ENCODE assay signal across 24 cellular contexts in genomic region chr1:170539154-170539553, GRCh38. TPM values are rescaled to one million over a fixed set of nuclear protein-coding genes. Genes with fewer than 3 reads are reported as not detected.
DNase-seq lines count a peak whose midpoint lies in the region; ATAC-seq, FAIRE-seq and TF ChIP-seq lines count a peak whose summit lies in the region.
"Had no signal": no experiment of that assay in that cellular context is flagged by ENCODE, and none has a peak within 500 bp of the region (broad histone marks: within the 10 kb centered on the region; RNA-seq: fewer than 3 reads in every experiment).

No MANE protein-coding gene starts in this region.

- H3K4me3 ChIP-seq in osteoblast (ENCODE audit: insufficient read depth, low read length) (no peak overlapping the region), brain microvascular endothelial cell (ENCODE audit: low read depth, low read length) (no peak overlapping the region)
- H3K4me3 ChIP-seq: MG63, SK-N-MC had no signal

- H3K27me3 ChIP-seq in osteoblast (ENCODE audit: insufficient read depth, low read length) (no peaks in the 10 kb centered on the region), brain microvascular endothelial cell (replicated peaks) (no peaks in the 10 kb centered on the region)
- H3K27me3 ChIP-seq: MG63 had no signal

- H3K4me2 ChIP-seq in osteoblast (ENCODE audit: insufficient read depth, low read length): no peak overlapping the region

- CTCF ChIA-PET in activated CD4-positive, alpha-beta T cell treated with anti-CD3 and anti-CD28 coated beads for 36 hours (lab: Charles Lee): no interaction called here

- in situ Hi-C loops in brain microvascular endothelial cell (cut with HindIII; ENCODE audit: low pct_ligation_motif_present, low sequenced_read_pairs): no loop called here

- H3K36me3 ChIP-seq in osteoblast (ENCODE audit: insufficient read depth, low read length) (peaks cover 35% of the 10 kb centered on the region), brain microvascular endothelial cell (replicated peaks) (peaks cover 16% of the 10 kb centered on the region)

- no peak for ATAC-seq in activated CD4-positive, alpha-beta T cell treated with anti-CD3 and anti-CD28 coated beads for 36 hours

- no peak for DNase-seq in activated naive CD4-positive, alpha-beta T cell (lab: John Stamatoyannopoulos, UW)
- DNase-seq in RCC 7860 (ENCODE audit: low spot score) (no peak), chondrocyte (ENCODE audit: low spot score) (no peak), osteoblast (ENCODE audit: insufficient read length, low spot score, missing footprints) (no peak), brain microvascular endothelial cell (no peak), GM10266 (ENCODE audit: extremely low spot score) (no peak)
- DNase-seq in activated CD4-positive, alpha-beta T cell treated with anti-CD3 and anti-CD28 coated beads for 36 hours: no peak
- DNase-seq: H7, HFFc6, Karpas-422, MG63, NCI-H1417, NCI-H1694 treated with DMSO at 0.1 percent for 48 hours, NCI-H2081 treated with DMSO at 0.1 percent for 48 hours, NCI-H2171 treated with DMSO at 0.1 percent for 48 hours, NCI-H446, NCI-H526 treated with DMSO at 0.1 percent for 48 hours, RPMI8226, SHP77 treated with DMSO at 0.1 percent for 48 hours had no signal

- H3K36me3 Mint-ChIP-seq in activated naive CD4-positive, alpha-beta T cell treated with anti-CD3 and anti-CD28 coated beads, Interleukin-2, amount 50 U/mL, for 24 hours: peaks cover 38% of the 10 kb centered on the region
- H3K36me3 Mint-ChIP-seq in chondrocyte (ENCODE audit: low read depth): peaks cover 36% of the 10 kb centered on the region
- H3K36me3 Mint-ChIP-seq in activated CD4-positive, alpha-beta T cell treated with anti-CD3 and anti-CD28 coated beads for 36 hours (ENCODE audit: low read depth): peaks cover 44% of the 10 kb centered on the region

- POLR2A ChIA-PET in activated CD4-positive, alpha-beta T cell treated with anti-CD3 and anti-CD28 coated beads for 36 hours (lab: Charles Lee): no interaction called here

- no peak overlapping the region for H2AFZ ChIP-seq in osteoblast (ENCODE audit: low read length)

- TF ChIP-seq CTCF in chondrocyte (IDR thresholded peaks at IDR 0.05): no peak
- no peak for TF ChIP-seq CTCF in osteoblast (IDR thresholded peaks at IDR 0.05; ENCODE audit: extremely low read depth, low read depth, low read length)
- no peak for TF ChIP-seq CTCF in brain microvascular endothelial cell (IDR thresholded peaks at IDR 0.05; ENCODE audit: low read depth, low read length, missing control alignments)
- no peak for TF ChIP-seq CTCF in GM10266 (IDR thresholded peaks at IDR 0.05; ENCODE audit: control insufficient read depth, insufficient read depth, low read depth, missing control alignments)

- H4K20me1 ChIP-seq in osteoblast (ENCODE audit: insufficient read depth, low read length): no peaks in the 10 kb centered on the region

- peaks cover 24% of the 10 kb centered on the region for H3K4me1 ChIP-seq in osteoblast (ENCODE audit: insufficient read depth, low read length)

- no peak overlapping the region for H3K4me3 Mint-ChIP-seq in activated naive CD4-positive, alpha-beta T cell treated with anti-CD3 and anti-CD28 coated beads, Interleukin-2, amount 50 U/mL, for 24 hours
- no peak overlapping the region for H3K4me3 Mint-ChIP-seq in chondrocyte (ENCODE audit: unreplicated experiment)
- H3K4me3 Mint-ChIP-seq in activated CD4-positive, alpha-beta T cell treated with anti-CD3 and anti-CD28 coated beads for 36 hours: no peak overlapping the region
- H3K4me3 Mint-ChIP-seq: HFFc6 had no signal

- peaks cover 42% of the 10 kb centered on the region for H3K4me1 Mint-ChIP-seq in activated naive CD4-positive, alpha-beta T cell treated with anti-CD3 and anti-CD28 coated beads, Interleukin-2, amount 50 U/mL, for 24 hours
- H3K4me1 Mint-ChIP-seq in chondrocyte (ENCODE audit: low read depth): peaks cover 65% of the 10 kb centered on the region
- H3K4me1 Mint-ChIP-seq in activated CD4-positive, alpha-beta T cell treated with anti-CD3 and anti-CD28 coated beads for 36 hours: peaks cover 22% of the 10 kb centered on the region

- peak overlapping the region; percentile 12 for H3K27ac Mint-ChIP-seq in activated naive CD4-positive, alpha-beta T cell treated with anti-CD3 and anti-CD28 coated beads, Interleukin-2, amount 50 U/mL, for 24 hours
- peak overlapping the region; percentile 84 for H3K27ac Mint-ChIP-seq in chondrocyte (ENCODE audit: unreplicated experiment)
- H3K27ac Mint-ChIP-seq in activated CD4-positive, alpha-beta T cell treated with anti-CD3 and anti-CD28 coated beads for 36 hours: no peak overlapping the region
- H3K27ac Mint-ChIP-seq: HFFc6 had no signal

- no peaks in the 10 kb centered on the region for H3K9me3 ChIP-seq in osteoblast (ENCODE audit: low read depth, low read length)
- H3K9me3 ChIP-seq: MG63 had no signal

- FAIRE-seq in RCC 7860 (lab: Jason Lieb, UNC): peak; percentile 83
- FAIRE-seq: G401.6, GM19239 had no signal

- H3K9me3 Mint-ChIP-seq in activated naive CD4-positive, alpha-beta T cell treated with anti-CD3 and anti-CD28 coated beads, Interleukin-2, amount 50 U/mL, for 24 hours: no peaks in the 10 kb centered on the region
- peaks cover 3% of the 10 kb centered on the region for H3K9me3 Mint-ChIP-seq in chondrocyte (ENCODE audit: low read depth)
- H3K9me3 Mint-ChIP-seq in activated CD4-positive, alpha-beta T cell treated with anti-CD3 and anti-CD28 coated beads for 36 hours (ENCODE audit: low read depth): no peaks in the 10 kb centered on the region
- H3K9me3 Mint-ChIP-seq: HFFc6 had no signal

- H3K27me3 Mint-ChIP-seq in activated naive CD4-positive, alpha-beta T cell treated with anti-CD3 and anti-CD28 coated beads, Interleukin-2, amount 50 U/mL, for 24 hours: no peaks in the 10 kb centered on the region
- no peaks in the 10 kb centered on the region for H3K27me3 Mint-ChIP-seq in chondrocyte (ENCODE audit: low read depth)
- no peaks in the 10 kb centered on the region for H3K27me3 Mint-ChIP-seq in activated CD4-positive, alpha-beta T cell treated with anti-CD3 and anti-CD28 coated beads for 36 hours

- intact Hi-C loops in activated CD4-positive, alpha-beta T cell treated with anti-CD3 and anti-CD28 coated beads for 36 hours (cut with DNase I, micrococcal nuclease): loop anchor here (10.0 kb wide), 4 partner anchors 464 to 824 kb away; partner anchors contain the start of genes KIFAP3 (in 1 of the 2), SCYL3 (in 1 of the 2) and SELL (in 1 of the 2)

- peaks cover 58% of the 10 kb centered on the region for H3K79me2 ChIP-seq in osteoblast (ENCODE audit: insufficient read depth, low read length)

- H3K27ac ChIP-seq in osteoblast (ENCODE audit: low read depth, low read length) (peak overlapping the region; percentile 90), brain microvascular endothelial cell (no peak overlapping the region)
- H3K27ac ChIP-seq: C4-2B, SK-N-MC had no signal

RNA-seq across cellular contexts. Expression of gene GORAB, which starts 7.2 kb away (rescaled TPM):
- total RNA-seq in chondrocyte: 16.2 to 22.6 TPM (median 16.9 TPM) in 3 replicates
- 16.3 and 16.5 TPM in 2 replicates for total RNA-seq in osteoblast
- total RNA-seq in activated CD4-positive, alpha-beta T cell treated with anti-CD3 and anti-CD28 coated beads for 36 hours: 10 to 100 TPM in 1 of 2 experiments, 1 to 10 TPM in 1; 9.8 to 13.5 TPM
